ENCODE assay signal across 13 cellular contexts in the genomic region with DNA sequence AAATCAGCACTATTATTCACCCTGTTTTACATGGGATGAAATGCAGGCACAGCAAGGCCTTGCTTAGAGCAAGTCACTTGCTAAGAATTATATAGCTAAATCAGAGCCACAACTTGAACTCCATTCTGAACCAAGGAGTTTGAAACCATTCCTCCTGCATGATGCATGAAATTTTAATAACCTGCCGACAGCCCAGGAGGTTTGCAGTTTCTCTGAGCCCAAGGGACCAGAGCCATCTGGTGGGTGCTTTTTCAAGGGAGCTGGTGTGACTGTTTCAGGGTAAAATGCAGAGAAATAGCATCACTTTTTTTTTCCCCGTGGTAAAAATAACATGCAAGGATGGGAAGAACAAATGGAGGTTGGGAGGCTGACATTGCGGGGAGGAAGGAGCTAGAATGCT. TPM values are rescaled to one million over a fixed set of nuclear protein-coding genes. Genes with fewer than 3 reads are reported as not detected.
DNase-seq lines count a peak whose midpoint lies in the region; ATAC-seq, FAIRE-seq and TF ChIP-seq lines count a peak whose summit lies in the region.
"Had no signal": no experiment of that assay in that cellular context is flagged by ENCODE, and none has a peak within 500 bp of the region (broad histone marks: within the 10 kb centered on the region; RNA-seq: fewer than 3 reads in every experiment).

No MANE protein-coding gene starts in this region.

- 0 out of 5 replicates have a peak, but pooled peaks of 1 of the 2 experiments have one; percentile 5 for TF ChIP-seq RAD21 in A549 (conservative IDR thresholded peaks at IDR 0.05 in 1 of 2, IDR thresholded peaks at IDR 0.05 in 1 of 2)

- H3K9me3 Mint-ChIP-seq in neural progenitor cell: no peaks in the 10 kb centered on the region
- H3K9me3 Mint-ChIP-seq: activated T-helper 2 cell treated with anti-CD3 and anti-CD28 coated beads, Interferon-gamma antibody, Interleukin-2, Interleukin-4, amounts not matched to agents 10 μg/mL and 5 μg/mL and 100 μg/mL, durations not matched to agents 14 hours and 24 hours and 36 hours had no signal

- H3K4me2 ChIP-seq in A549 (no peak overlapping the region), neural progenitor cell (no peak overlapping the region)

- H3K27me3 ChIP-seq in neural progenitor cell: no peaks in the 10 kb centered on the region
- H3K27me3 ChIP-seq: thyroid gland had no signal

- in situ Hi-C loops in KBM-7 (cut with MboI; ENCODE audit: low pct_unique_long_range_greater_than_20kb, low sequenced_read_pairs): loop anchor here (25.0 kb wide), 1 partner anchor 173 kb away; no protein-coding TSS in a partner anchor

- peaks cover 55% of the 10 kb centered on the region for H3K4me1 Mint-ChIP-seq in neural progenitor cell

- H3K79me2 ChIP-seq in neural progenitor cell (ENCODE audit: low read depth): no peaks in the 10 kb centered on the region

- no peak overlapping the region for H3K4me3 Mint-ChIP-seq in neural progenitor cell

- H3K4me1 ChIP-seq in A549 (0 out of 3 replicates have a peak, but pooled peaks cover 3% of the 10 kb centered on the region), neural progenitor cell (peaks cover 17% of the 10 kb centered on the region)

- TF ChIP-seq CTCF in A549 (IDR thresholded peaks at IDR 0.05) (no peak), neural progenitor cell (IDR thresholded peaks at IDR 0.05) (no peak)

- 78% methylated on average over 3 of the region's 3 CpGs for WGBS in A549 (ENCODE audit: missing lambda C conversion rate)

- H3K27ac ChIP-seq in A549 (no peak overlapping the region), neural progenitor cell (no peak overlapping the region)

- H3F3A ChIP-seq in neural progenitor cell (ENCODE audit: low read depth): peaks cover 8% of the 10 kb centered on the region

- no peaks in the 10 kb centered on the region for H3K9me3 ChIP-seq in A549
- no peaks in the 10 kb centered on the region for H3K9me3 ChIP-seq in neural progenitor cell (ENCODE audit: low read depth)
- H3K9me3 ChIP-seq: thyroid gland had no signal

- FAIRE-seq in A549 (lab: Jason Lieb, UNC): no peak

- DNase-seq in A549 (ENCODE audit: low read depth in 1 of 2, low spot score in 1 of 2): no peak
- DNase-seq in M059J (ENCODE audit: low read depth): peak; percentile 27
- peak; percentile 16 for DNase-seq in dedifferentiated amniotic fluid mesenchymal stem cell (ENCODE audit: extremely low spot score)
- DNase-seq in myocyte (ENCODE audit: low read depth): peak; percentile 36
- DNase-seq in KBM-7: no peak
- no peak for DNase-seq in neural progenitor cell (ENCODE audit: low spot score)
- DNase-seq in stimulated activated CD4-positive, alpha-beta T cell treated with anti-CD3 and anti-CD28 coated beads, Interleukin-12 subunit alpha, Interleukin-12 subunit beta, amount 100 ng/mL, for 4 hours: no peak
- DNase-seq in COLO829 (ENCODE audit: low spot score): no peak
- DNase-seq: cortex of kidney, NCI-H526 treated with DMSO at 0.1 percent for 48 hours, retina, thyroid gland had no signal

- no peak overlapping the region for H3K9ac ChIP-seq in neural progenitor cell

- POLR2A ChIA-PET in A549 (lab: Yijun Ruan, JAX): no interaction called here

- no peaks in the 10 kb centered on the region for H3K36me3 Mint-ChIP-seq in neural progenitor cell

- H4K20me1 ChIP-seq in neural progenitor cell (ENCODE audit: low read depth): no peaks in the 10 kb centered on the region

- no peak for ATAC-seq in A549

- H3K27ac Mint-ChIP-seq in neural progenitor cell: no peak overlapping the region
- H3K27ac Mint-ChIP-seq: activated T-helper 2 cell treated with anti-CD3 and anti-CD28 coated beads, Interferon-gamma antibody, Interleukin-2, Interleukin-4, amounts not matched to agents 10 μg/mL and 5 μg/mL and 100 μg/mL, durations not matched to agents 14 hours and 24 hours and 36 hours had no signal

- peaks cover 7% of the 10 kb centered on the region for H3K27me3 Mint-ChIP-seq in neural progenitor cell (ENCODE audit: insufficient read depth, low read depth)

- H2AFZ ChIP-seq in neural progenitor cell (replicated peaks): no peak overlapping the region

- no peak for TF ChIP-seq EP300 in A549 (IDR thresholded peaks at IDR 0.05)

- CTCF ChIA-PET in A549 (lab: Yijun Ruan, JAX): interaction anchor here (0.6 to 8.0 kb wide), 8 partner anchors 7 to 665 kb away, joined by 3 to 59 read pairs (median 13); no protein-coding TSS in a partner anchor

- H3K4me3 ChIP-seq in A549 (no peak overlapping the region), neural progenitor cell (no peak overlapping the region)
- H3K4me3 ChIP-seq: thyroid gland had no signal

- no peak for TF ChIP-seq POLR2A in A549 (IDR thresholded peaks at IDR 0.05; ENCODE audit: low read length)

- H3K36me3 ChIP-seq in neural progenitor cell: no peaks in the 10 kb centered on the region
- H3K36me3 ChIP-seq: thyroid gland had no signal

TF ChIP-seq in A549, 52 proteins besides CTCF, POLR2A, EP300 and RAD21:
- TF ChIP-seq, protein P1, sequence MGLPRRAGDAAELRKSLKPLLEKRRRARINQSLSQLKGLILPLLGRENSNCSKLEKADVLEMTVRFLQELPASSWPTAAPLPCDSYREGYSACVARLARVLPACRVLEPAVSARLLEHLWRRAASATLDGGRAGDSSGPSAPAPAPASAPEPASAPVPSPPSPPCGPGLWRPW (IDR thresholded peaks at IDR 0.05): no peak
- TF ChIP-seq EHMT2 (IDR thresholded peaks at IDR 0.05; ENCODE audit: low read depth) (no peak), MAFK (IDR thresholded peaks at IDR 0.05; ENCODE audit: partially characterized antibody) (peak; percentile 4), TFCP2L1 (CRISPR knock-in tag; IDR thresholded peaks at IDR 0.05) (no peak), BHLHE40 (IDR thresholded peaks at IDR 0.05; ENCODE audit: low read depth, low read length) (no peak), RNF2 (IDR thresholded peaks at IDR 0.05; ENCODE audit: borderline replicate concordance, low read depth) (no peak), HOXB5 (CRISPR knock-in tag; IDR thresholded peaks at IDR 0.05) (no peak), NPAS2 (CRISPR knock-in tag; IDR thresholded peaks at IDR 0.05; ENCODE audit: borderline replicate concordance) (no peak)
TF ChIP-seq in A549: peak in this region for 1.

RNA-seq across cellular contexts. Expression of gene NAV2, which starts 22.9 kb away (rescaled TPM):
- 19.8 and 27.6 TPM in 2 replicates for polyA plus RNA-seq in A549 (2011; rRNA removed)
- 5.7 and 7.0 TPM in 2 replicates for polyA plus RNA-seq in A549 (2012; cell fraction: cytosol; rRNA removed)
- 13.3 and 14.1 TPM in 2 replicates for polyA plus RNA-seq in A549 (2012; cell fraction: nucleus; rRNA removed)
- 4.9 to 6.2 TPM (median 4.9 TPM) in 3 replicates for polyA plus RNA-seq in A549 (2017; fragmentation: RNase III; extraction: RNeasy Plus Mini Kit Qiagen cat#74134 plus additional on column Dnase treatment)
- 69.8 and 79.2 TPM in 2 replicates for polyA minus RNA-seq in A549 (2011; rRNA and poly(A)+ RNA removed)
- 6.4 and 15.6 TPM in 2 replicates for total RNA-seq in M059J (2014; rRNA removed; shearing (Covaris generic))
- 9.1 and 16.3 TPM in 2 replicates for total RNA-seq in myocyte
- polyA plus RNA-seq in myocyte (2012): 6.5 TPM
- 9.6 and 18.1 TPM in 2 replicates for total RNA-seq in neural progenitor cell (ENCODE audit: low replicate concordance)

Comparison
In these comparisons a context has a peak if more than half of its experiments do, and no peak if none do; other contexts are left out.
1. DNase-seq: peak in M059J (single experiment), dedifferentiated amniotic fluid mesenchymal stem cell (single experiment) and myocyte (single experiment); none in A549 (0 of 2), KBM-7 (single experiment), neural progenitor cell (single experiment), stimulated activated CD4-positive, alpha-beta T cell treated with anti-CD3 and anti-CD28 coated beads, Interleukin-12 subunit alpha, Interleukin-12 subunit beta, amount 100 ng/mL, for 4 hours (single experiment) and COLO829 (single experiment).